Comparison of ENCODE assay signal across 20 cellular contexts in the genomic region with DNA sequence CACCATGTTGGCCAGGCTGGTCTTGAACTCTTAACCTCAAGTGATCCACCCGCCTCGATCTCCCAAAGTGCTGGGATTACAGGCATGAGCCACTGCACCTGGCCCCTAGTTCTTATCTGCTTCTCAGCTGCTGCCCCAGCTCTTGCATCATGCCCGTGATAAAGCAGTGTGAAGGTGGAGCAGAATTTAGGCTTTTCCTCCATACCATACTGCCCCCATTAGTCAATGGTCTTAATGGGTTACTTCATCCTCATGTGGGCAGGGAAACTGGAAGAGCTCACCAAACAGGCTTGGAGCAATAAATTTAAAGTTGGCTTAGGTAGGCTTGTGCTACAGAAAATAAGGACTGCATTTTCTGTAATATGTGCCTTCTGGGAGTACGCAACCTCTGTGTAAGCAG.
DNase-seq lines count a peak whose midpoint lies in the region; ATAC-seq, FAIRE-seq and TF ChIP-seq lines count a peak whose summit lies in the region.
"Had no signal": no experiment of that assay in that cellular context is flagged by ENCODE, and none has a peak within 500 bp of the region (broad histone marks: within the 10 kb centered on the region; RNA-seq: fewer than 3 reads in every experiment).

No MANE protein-coding gene starts in this region.

- DNase-seq in MV-4-11 (lab: John Stamatoyannopoulos, UW) = peak; percentile 31
- peak; percentile 14 to 27 for DNase-seq in cardiac fibroblast (ENCODE audit: low read depth in 2 of 2)
- no peak for DNase-seq in keratinocyte (ENCODE audit: low read depth, low spot score)
- DNase-seq in stimulated activated naive CD8-positive, alpha-beta T cell treated with anti-CD3 and anti-CD28 coated beads, Interleukin-15, Interleukin-2, amounts not matched to agents 100 U/mL and 50 U/mL, for 24 hours = no peak
- DNase-seq in GM19240 (ENCODE audit: insufficient read length, low spot score) = no peak
- DNase-seq: activated CD8-positive, alpha-beta T cell treated with anti-CD3 and anti-CD28 coated beads for 36 hours; activated T-cell treated with anti-CD3 and anti-CD28 coated beads, Interleukin-2, amount 50 U/mL, for 72 hours; caudate nucleus; DMS79; effector memory CD4-positive, alpha-beta T cell; lower lobe of right lung; MG63; NCI-H2081 treated with DMSO at 0.1 percent for 48 hours; T-helper 1 cell had no signal

- ATAC-seq in GM18867 (IDR thresholded peaks at IDR 0.05; ENCODE audit: unreplicated experiment) (peak; percentile 43), GM19463 (IDR thresholded peaks at IDR 0.05; ENCODE audit: unreplicated experiment) (no peak)
- ATAC-seq in stimulated activated naive CD8-positive, alpha-beta T cell treated with anti-CD3 and anti-CD28 coated beads, Interleukin-15, Interleukin-2, amounts not matched to agents 100 U/mL and 50 U/mL, for 24 hours = no peak
- ATAC-seq: activated CD8-positive, alpha-beta T cell treated with anti-CD3 and anti-CD28 coated beads for 36 hours; activated T-cell treated with anti-CD3 and anti-CD28 coated beads, Interleukin-2, amount 50 U/mL, for 72 hours; lower lobe of right lung had no signal

- H3K9me1 ChIP-seq in keratinocyte (ENCODE audit: control insufficient read depth, extremely low read depth, insufficient read depth, low read length) = no peaks in the 10 kb centered on the region

- H3K36me3 ChIP-seq in keratinocyte (ENCODE audit: control insufficient read depth in 2 of 2, extremely low read depth in 1 of 2, insufficient read depth in 2 of 2, low read length in 2 of 2) = no peaks in the 10 kb centered on the region
- H3K36me3 ChIP-seq: BLaER1, lower lobe of right lung, MG63 had no signal

- H3K4me2 ChIP-seq in keratinocyte (ENCODE audit: control insufficient read depth, extremely low read depth, insufficient read depth, low read depth, low read length) = no peak overlapping the region
- H3K4me2 ChIP-seq: BLaER1, smooth muscle cell had no signal

- H2AFZ ChIP-seq in keratinocyte (ENCODE audit: control insufficient read depth, low read length) = no peak overlapping the region
- H2AFZ ChIP-seq: parathyroid adenoma had no signal

- TF ChIP-seq CTCF in cardiac fibroblast (IDR thresholded peaks at IDR 0.05; ENCODE audit: low read depth, low read length) (no peak), keratinocyte (optimal IDR thresholded peaks at IDR 0.05 in 1 of 3, IDR thresholded peaks at IDR 0.05 in 1 of 3, conservative IDR thresholded peaks at IDR 0.05 in 1 of 3; ENCODE audit: extremely low read depth in 1 of 3, insufficient read depth in 2 of 3, low read length in 3 of 3) (peak; percentile 11 to 22 (median 13))

- no peak overlapping the region for H3K27ac ChIP-seq in keratinocyte (ENCODE audit: control insufficient read depth, insufficient read depth, low read length)
- H3K27ac ChIP-seq: BLaER1, lower lobe of right lung, parathyroid adenoma had no signal

- no peaks in the 10 kb centered on the region for H3K79me2 ChIP-seq in keratinocyte (ENCODE audit: control insufficient read depth, insufficient read depth, low read length)
- H3K79me2 ChIP-seq: parathyroid adenoma had no signal

- no peaks in the 10 kb centered on the region for H3K4me1 ChIP-seq in keratinocyte (ENCODE audit: control insufficient read depth, extremely low read depth, insufficient read depth, low read length)
- H3K4me1 ChIP-seq: lower lobe of right lung, parathyroid adenoma had no signal

- no peaks in the 10 kb centered on the region for H4K20me1 ChIP-seq in keratinocyte (ENCODE audit: control insufficient read depth, extremely low read depth, insufficient read depth, low read length)
- H4K20me1 ChIP-seq: BLaER1 had no signal

- no peaks in the 10 kb centered on the region for H3K27me3 ChIP-seq in keratinocyte (ENCODE audit: control insufficient read depth, extremely low read depth, insufficient read depth, low read length)
- H3K27me3 ChIP-seq: BLaER1, MG63 had no signal

- H3K9ac ChIP-seq in keratinocyte (ENCODE audit: control insufficient read depth, extremely low read depth, insufficient read depth, low read length) = no peak overlapping the region
- H3K9ac ChIP-seq: BLaER1, parathyroid adenoma had no signal

- no peak for FAIRE-seq in keratinocyte (lab: Jason Lieb, UNC)
- FAIRE-seq: frontal cortex had no signal

- dilution Hi-C loops in keratinocyte (cut with MboI; ENCODE audit: extremely low pct_ligation_motif_present, low sequenced_read_pairs) = no loop called here

- H3K4me3 ChIP-seq in cardiac fibroblast (replicated peaks in 1 of 2; ENCODE audit: low read depth in 2 of 2, low read length in 2 of 2) (no peak overlapping the region), keratinocyte (ENCODE audit: control insufficient read depth in 2 of 3, extremely low read depth in 1 of 3, insufficient read depth in 2 of 3, low read depth in 1 of 3, low read length in 3 of 3) (no peak overlapping the region)
- H3K4me3 ChIP-seq: BLaER1, lower lobe of right lung, MG63, smooth muscle cell had no signal

- H3K9me3 ChIP-seq in keratinocyte (ENCODE audit: control insufficient read depth, low read depth, low read length) = no peaks in the 10 kb centered on the region
- H3K9me3 ChIP-seq: BLaER1, lower lobe of right lung, MG63 had no signal

Comparison
In these comparisons a context has a peak if more than half of its experiments do, and no peak if none do; other contexts are left out.
1. DNase-seq: peak in MV-4-11 (single experiment) and cardiac fibroblast (2 of 2); none in keratinocyte (single experiment), stimulated activated naive CD8-positive, alpha-beta T cell treated with anti-CD3 and anti-CD28 coated beads, Interleukin-15, Interleukin-2, amounts not matched to agents 100 U/mL and 50 U/mL, for 24 hours (single experiment) and GM19240 (single experiment).